21 cellular contexts compared by ENCODE assay signal in genomic region chr6:169996652-169997051, GRCh38.
"Had no signal": no experiment of that assay in that cellular context is flagged by ENCODE, and none has a peak within 500 bp of the region (broad histone marks: within the 10 kb centered on the region; RNA-seq: fewer than 3 reads in every experiment).

No MANE protein-coding gene starts in this region.

- H3K4me1 Mint-ChIP-seq: nephron had no signal

- H3K9ac ChIP-seq: neural progenitor cell, parathyroid adenoma had no signal

- H3K4me3 ChIP-seq: dorsolateral prefrontal cortex, left lung, neural progenitor cell, right atrium auricular region, sigmoid colon, stomach, thyroid gland had no signal

- H3K4me1 ChIP-seq: parathyroid adenoma, right atrium auricular region, sigmoid colon, thyroid gland had no signal

- H3K36me3 Mint-ChIP-seq: naive thymus-derived CD4-positive, alpha-beta T cell; neural progenitor cell; stimulated activated effector memory CD8-positive, alpha-beta T cell treated with anti-CD3 and anti-CD28 coated beads, Interleukin-12 subunit alpha, Interleukin-12 subunit beta, amount 100 ng/mL, for 72 hours had no signal

- H3K36me3 ChIP-seq: left lung, neural progenitor cell, right atrium auricular region, sigmoid colon, stomach, thyroid gland had no signal

- H3K9me3 ChIP-seq: right atrium auricular region, sigmoid colon, thyroid gland had no signal

- H3K27me3 ChIP-seq: neural progenitor cell, right atrium auricular region, sigmoid colon, stomach, thyroid gland had no signal

- H3K79me2 ChIP-seq: parathyroid adenoma had no signal

- H3K9me3 Mint-ChIP-seq: stimulated activated effector memory CD8-positive, alpha-beta T cell treated with anti-CD3 and anti-CD28 coated beads, Interleukin-12 subunit alpha, Interleukin-12 subunit beta, amount 100 ng/mL, for 72 hours had no signal

- H3K27ac ChIP-seq: dorsolateral prefrontal cortex, neural progenitor cell, parathyroid adenoma, right atrium auricular region, sigmoid colon, stomach, thyroid gland had no signal

- FAIRE-seq: colon, frontal cortex, keratinocyte had no signal

- H2AFZ ChIP-seq: neural progenitor cell, parathyroid adenoma had no signal

- H3K27ac Mint-ChIP-seq: naive thymus-derived CD4-positive, alpha-beta T cell; nephron; neural progenitor cell; progenitor cell of endocrine pancreas; stimulated activated effector memory CD8-positive, alpha-beta T cell treated with anti-CD3 and anti-CD28 coated beads, Interleukin-12 subunit alpha, Interleukin-12 subunit beta, amount 100 ng/mL, for 72 hours had no signal

- ATAC-seq: stimulated activated effector memory CD8-positive, alpha-beta T cell treated with anti-CD3 and anti-CD28 coated beads, Interleukin-12 subunit alpha, Interleukin-12 subunit beta, amount 100 ng/mL, for 72 hours had no signal

- H3K4me3 Mint-ChIP-seq: naive thymus-derived CD4-positive, alpha-beta T cell; nephron; neural progenitor cell; stimulated activated effector memory CD8-positive, alpha-beta T cell treated with anti-CD3 and anti-CD28 coated beads, Interleukin-12 subunit alpha, Interleukin-12 subunit beta, amount 100 ng/mL, for 72 hours had no signal

- DNase-seq: dorsolateral prefrontal cortex; effector CD4-positive, alpha-beta T cell; left lung; mesenchymal stem cell; midbrain; naive thymus-derived CD4-positive, alpha-beta T cell; stimulated activated CD4-positive, alpha-beta T cell treated with anti-CD3 and anti-CD28 coated beads, Interleukin-4, amount 100 ng/mL, for 24 hours; stimulated activated naive CD4-positive, alpha-beta T cell treated with Interleukin-2 at 50 U/mL for 16 hours; stomach; thyroid gland; trophoblast cell had no signal

- H3K4me2 ChIP-seq: neural progenitor cell had no signal
